20 cellular contexts compared by ENCODE assay signal in the genomic region with DNA sequence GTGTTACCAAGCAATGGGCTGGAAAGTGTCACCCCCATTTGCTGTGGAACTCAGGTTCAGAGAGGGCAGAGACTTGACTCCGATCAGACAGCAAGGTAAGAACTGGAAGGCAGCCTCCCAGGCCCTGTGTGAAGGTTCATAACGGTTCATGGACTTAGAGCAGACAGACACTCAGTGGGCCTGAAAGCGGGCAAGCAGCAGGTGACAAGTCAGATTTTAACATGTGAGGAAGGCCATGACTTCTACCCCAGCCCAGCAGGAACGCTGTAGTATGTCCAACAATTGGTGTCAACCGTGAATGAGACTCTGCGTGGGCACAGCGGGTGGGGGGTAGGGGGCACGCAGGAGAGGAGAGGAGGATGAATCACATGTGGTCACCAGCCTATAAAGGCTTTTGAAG.
A peak's percentile ranks its signal among the peaks of the same experiment; 100 is the strongest.
DNase-seq lines count a peak whose midpoint lies in the region; ATAC-seq and TF ChIP-seq lines count a peak whose summit lies in the region.
"Had no signal": no experiment of that assay in that cellular context is flagged by ENCODE, and none has a peak within 500 bp of the region (broad histone marks: within the 10 kb centered on the region; RNA-seq: fewer than 3 reads in every experiment).

No MANE protein-coding gene starts in this region.

- no peak for ATAC-seq in natural killer cell treated with Interleukin-12 subunit alpha and Interleukin-12 subunit beta and Interleukin-15 and Interleukin-18, amount 100 ng/mL, for 72 hours
- ATAC-seq in natural killer cell (no peak), psoas muscle (no peak)
- ATAC-seq: A549, HepG2 had no signal

- H3K4me3 ChIP-seq in coronary artery (no peak overlapping the region), prostate gland (no peak overlapping the region), psoas muscle (no peak overlapping the region)
- H3K4me3 ChIP-seq: A549; BLaER1 treated with 17β-estradiol and CSF1 and Interleukin-3, amounts not matched to agents 10 nM and 100 nM had no signal

- peaks cover 3 to 4% of the 10 kb centered on the region in 2 donors for H3K4me1 Mint-ChIP-seq in natural killer cell treated with Interleukin-12 subunit alpha and Interleukin-12 subunit beta and Interleukin-15 and Interleukin-18, amount 100 ng/mL, for 72 hours (ENCODE audit: low read depth in 2 of 2)
- H3K4me1 Mint-ChIP-seq in natural killer cell: peaks cover 9 to 10% of the 10 kb centered on the region in 2 donors

- no peaks in the 10 kb centered on the region for H3K9me3 Mint-ChIP-seq in natural killer cell treated with Interleukin-12 subunit alpha and Interleukin-12 subunit beta and Interleukin-15 and Interleukin-18, amount 100 ng/mL, for 72 hours
- no peaks in the 10 kb centered on the region for H3K9me3 Mint-ChIP-seq in natural killer cell
- H3K9me3 Mint-ChIP-seq: CD8-positive, alpha-beta memory T cell; HFFc6 had no signal

- TF ChIP-seq POLR2A in prostate gland (IDR thresholded peaks at IDR 0.05): no peak

- H3K9me3 ChIP-seq in prostate gland (no peaks in the 10 kb centered on the region), psoas muscle (no peaks in the 10 kb centered on the region)
- H3K9me3 ChIP-seq: A549; BLaER1 treated with 17β-estradiol and CSF1 and Interleukin-3, amounts not matched to agents 10 nM and 100 nM had no signal

- no peaks in the 10 kb centered on the region for H3K27me3 ChIP-seq in prostate gland (replicated peaks; ENCODE audit: insufficient read depth)
- H3K27me3 ChIP-seq in psoas muscle (ENCODE audit: insufficient read depth in 3 of 3, low read length in 2 of 3): no peaks in the 10 kb centered on the region
- H3K27me3 ChIP-seq: BLaER1 treated with 17β-estradiol and CSF1 and Interleukin-3, amounts not matched to agents 10 nM and 100 nM had no signal

- DNase-seq in natural killer cell treated with Interleukin-12 subunit alpha and Interleukin-12 subunit beta and Interleukin-15 and Interleukin-18, amount 100 ng/mL, for 72 hours (ENCODE audit: low spot score): peak; percentile 31
- DNase-seq in natural killer cell (no peak), coronary artery (ENCODE audit: low spot score) (peak; percentile 58), posterior vena cava (ENCODE audit: low spot score) (peak; percentile 50), prostate gland (ENCODE audit: low spot score) (no peak), psoas muscle (no peak), amniotic stem cell (lab: John Stamatoyannopoulos, UW) (no peak)
- DNase-seq: GOT3, KG1, NCI-H1105 treated with DMSO at 0.1 percent for 48 hours, NCI-H1694, NCI-H2081 treated with DMSO at 0.1 percent for 48 hours, NCI-H748 treated with DMSO at 0.1 percent for 48 hours, OCI-M1, Right ventricle myocardium superior had no signal

- H3K36me3 Mint-ChIP-seq in natural killer cell treated with Interleukin-12 subunit alpha and Interleukin-12 subunit beta and Interleukin-15 and Interleukin-18, amount 100 ng/mL, for 72 hours: no peaks in the 10 kb centered on the region
- no peaks in the 10 kb centered on the region for H3K36me3 Mint-ChIP-seq in natural killer cell
- H3K36me3 Mint-ChIP-seq: CD8-positive, alpha-beta memory T cell had no signal

- intact Hi-C loops in natural killer cell (cut with micrococcal nuclease): no loop called here
- intact Hi-C loops in posterior vena cava (cut with DNase I): no loop called here
- intact Hi-C loops in prostate gland (cut with DNase I): no loop called here
- intact Hi-C loops in psoas muscle (cut with DNase I): no loop called here

- no peak overlapping the region for H3K27ac Mint-ChIP-seq in natural killer cell treated with Interleukin-12 subunit alpha and Interleukin-12 subunit beta and Interleukin-15 and Interleukin-18, amount 100 ng/mL, for 72 hours
- no peak overlapping the region for H3K27ac Mint-ChIP-seq in natural killer cell
- H3K27ac Mint-ChIP-seq: HFFc6 had no signal

- H3K4me1 ChIP-seq in prostate gland (replicated peaks): no peaks in the 10 kb centered on the region
- H3K4me1 ChIP-seq in psoas muscle: no peaks in the 10 kb centered on the region
- H3K4me1 ChIP-seq: A549 had no signal

- H3K4me3 Mint-ChIP-seq in natural killer cell treated with Interleukin-12 subunit alpha and Interleukin-12 subunit beta and Interleukin-15 and Interleukin-18, amount 100 ng/mL, for 72 hours: no peak overlapping the region
- no peak overlapping the region for H3K4me3 Mint-ChIP-seq in natural killer cell
- H3K4me3 Mint-ChIP-seq: CD8-positive, alpha-beta memory T cell; HFFc6 had no signal

- H3K27ac ChIP-seq in coronary artery (no peak overlapping the region), prostate gland (no peak overlapping the region), psoas muscle (no peak overlapping the region)
- H3K27ac ChIP-seq: A549; BLaER1 treated with 17β-estradiol and CSF1 and Interleukin-3, amounts not matched to agents 10 nM and 100 nM had no signal

- 90% methylated on average over 8 of the region's 8 CpGs for WGBS in prostate gland
- WGBS in psoas muscle, 3 donors: 82 to 88% (median 84%) methylated on average over 8 of the region's 8 CpGs

- H3K27me3 Mint-ChIP-seq in natural killer cell treated with Interleukin-12 subunit alpha and Interleukin-12 subunit beta and Interleukin-15 and Interleukin-18, amount 100 ng/mL, for 72 hours: no peaks in the 10 kb centered on the region
- H3K27me3 Mint-ChIP-seq in natural killer cell (ENCODE audit: low read depth in 2 of 2): no peaks in the 10 kb centered on the region

- TF ChIP-seq CTCF in natural killer cell (IDR thresholded peaks at IDR 0.05) (no peak), coronary artery (IDR thresholded peaks at IDR 0.05) (no peak), prostate gland (IDR thresholded peaks at IDR 0.05) (no peak), psoas muscle (IDR thresholded peaks at IDR 0.05) (no peak)

- H3K36me3 ChIP-seq in prostate gland: no peaks in the 10 kb centered on the region
- H3K36me3 ChIP-seq in psoas muscle (ENCODE audit: insufficient read depth in 1 of 2, low read depth in 1 of 2): no peaks in the 10 kb centered on the region

Comparison
In these comparisons a context has a peak if more than half of its experiments do, and no peak if none do; other contexts are left out.
1. DNase-seq: peak in natural killer cell treated with Interleukin-12 subunit alpha and Interleukin-12 subunit beta and Interleukin-15 and Interleukin-18, amount 100 ng/mL, for 72 hours (single experiment), coronary artery (single experiment) and posterior vena cava (single experiment); none in natural killer cell (single experiment), prostate gland (single experiment), psoas muscle (0 of 2) and amniotic stem cell (single experiment).